In genomic region chr5:125278711-125279110, GRCh38 we compare ENCODE assay signal across 22 cellular contexts.
A peak's percentile ranks its signal among the peaks of the same experiment; 100 is the strongest.
DNase-seq lines count a peak whose midpoint lies in the region; ATAC-seq, FAIRE-seq and TF ChIP-seq lines count a peak whose summit lies in the region.
"Had no signal": no experiment of that assay in that cellular context is flagged by ENCODE, and none has a peak within 500 bp of the region (broad histone marks: within the 10 kb centered on the region; RNA-seq: fewer than 3 reads in every experiment).

No MANE protein-coding gene starts in this region.

- no peak overlapping the region for H3K4me3 Mint-ChIP-seq in MCF 10A (ENCODE audit: unreplicated experiment)
- no peak overlapping the region for H3K4me3 Mint-ChIP-seq in neural progenitor cell
- H3K4me3 Mint-ChIP-seq: B cell; CD4-positive, alpha-beta T cell; CD8-positive, alpha-beta T cell had no signal

- H3K36me3 Mint-ChIP-seq in MCF 10A (ENCODE audit: insufficient read depth, unreplicated experiment): no peaks in the 10 kb centered on the region
- H3K36me3 Mint-ChIP-seq in neural progenitor cell: no peaks in the 10 kb centered on the region
- H3K36me3 Mint-ChIP-seq: CD8-positive, alpha-beta T cell had no signal

- no peak overlapping the region for H2AFZ ChIP-seq in mammary epithelial cell (ENCODE audit: low read depth, low read length)
- H2AFZ ChIP-seq in neural progenitor cell (replicated peaks): no peak overlapping the region
- H2AFZ ChIP-seq in osteoblast (ENCODE audit: low read length): no peak overlapping the region

- intact Hi-C loops in MCF 10A (cut with micrococcal nuclease) (no loop called here), mammary epithelial cell (cut with micrococcal nuclease) (loop anchor here (5.0 kb wide), 1 partner anchor 134 kb away; no protein-coding TSS in a partner anchor), Panc1 (cut with micrococcal nuclease; ENCODE audit: unreplicated experiment) (no loop called here)

- H3K27ac ChIP-seq in mammary epithelial cell (ENCODE audit: insufficient read depth, low read depth, low read length) (no peak overlapping the region), Panc1 (ENCODE audit: low read length) (peak overlapping the region; percentile 65), neural progenitor cell (no peak overlapping the region), osteoblast (ENCODE audit: low read depth, low read length) (no peak overlapping the region)
- H3K27ac ChIP-seq: A549; BLaER1 treated with 17β-estradiol and CSF1 and Interleukin-3, amounts not matched to agents 10 nM and 100 nM; C4-2B had no signal

- H3K27me3 ChIP-seq in mammary epithelial cell (ENCODE audit: insufficient read depth, low read length) (no peaks in the 10 kb centered on the region), Panc1 (ENCODE audit: control insufficient read depth, insufficient read depth, low read length) (no peaks in the 10 kb centered on the region), neural progenitor cell (no peaks in the 10 kb centered on the region), osteoblast (ENCODE audit: insufficient read depth, low read length) (no peaks in the 10 kb centered on the region)
- H3K27me3 ChIP-seq: BLaER1 treated with 17β-estradiol and CSF1 and Interleukin-3, amounts not matched to agents 10 nM and 100 nM had no signal

- no peaks in the 10 kb centered on the region for H3K9me3 ChIP-seq in mammary epithelial cell (replicated peaks; ENCODE audit: insufficient read depth, low read length)
- H3K9me3 ChIP-seq in Panc1 (ENCODE audit: control insufficient read depth, insufficient read depth, low read depth, low read length): no peaks in the 10 kb centered on the region
- H3K9me3 ChIP-seq in neural progenitor cell (ENCODE audit: low read depth): no peaks in the 10 kb centered on the region
- no peaks in the 10 kb centered on the region for H3K9me3 ChIP-seq in osteoblast (ENCODE audit: low read depth, low read length)
- H3K9me3 ChIP-seq: A549; BLaER1 treated with 17β-estradiol and CSF1 and Interleukin-3, amounts not matched to agents 10 nM and 100 nM; Caco-2 had no signal

- no peaks in the 10 kb centered on the region for H3K9me3 Mint-ChIP-seq in MCF 10A (ENCODE audit: unreplicated experiment)
- no peaks in the 10 kb centered on the region for H3K9me3 Mint-ChIP-seq in neural progenitor cell
- H3K9me3 Mint-ChIP-seq: CD8-positive, alpha-beta T cell had no signal

- DNase-seq in MCF 10A (ENCODE audit: unreplicated experiment) (no peak), mammary epithelial cell (no peak), Panc1 (ENCODE audit: low read depth, low spot score) (no peak), neural progenitor cell (ENCODE audit: low spot score) (no peak), osteoblast (ENCODE audit: insufficient read length, low spot score, missing footprints) (no peak), GM12892 (ENCODE audit: insufficient read length) (no peak), GM19239 (ENCODE audit: insufficient read length, low spot score) (no peak)
- DNase-seq: AML-193; Caco-2; Calu3; CD4-positive, alpha-beta T cell; CD8-positive, alpha-beta T cell; DMS79 treated with DMSO at 0.1 percent for 48 hours; GF-D8 had no signal

- dilution Hi-C loops in mammary epithelial cell (cut with HindIII; ENCODE audit: low sequenced_read_pairs): no loop called here

- H3K9ac ChIP-seq in mammary epithelial cell (ENCODE audit: insufficient read depth, low read length) (no peak overlapping the region), neural progenitor cell (no peak overlapping the region)
- H3K9ac ChIP-seq: BLaER1 treated with 17β-estradiol and CSF1 and Interleukin-3, amounts not matched to agents 10 nM and 100 nM had no signal

- ATAC-seq in Panc1: no peak
- ATAC-seq: A549; CD8-positive, alpha-beta T cell had no signal

- H3K79me2 ChIP-seq in mammary epithelial cell (ENCODE audit: insufficient read depth, low read length): no peaks in the 10 kb centered on the region
- no peaks in the 10 kb centered on the region for H3K79me2 ChIP-seq in neural progenitor cell (ENCODE audit: low read depth)
- H3K79me2 ChIP-seq in osteoblast (ENCODE audit: insufficient read depth, low read length): no peaks in the 10 kb centered on the region

- peaks cover 19% of the 10 kb centered on the region for H3K4me1 Mint-ChIP-seq in MCF 10A (ENCODE audit: insufficient read depth, unreplicated experiment)
- peaks cover 52% of the 10 kb centered on the region for H3K4me1 Mint-ChIP-seq in neural progenitor cell
- H3K4me1 Mint-ChIP-seq: B cell had no signal

- H3K27ac Mint-ChIP-seq in MCF 10A (ENCODE audit: low read depth, unreplicated experiment) (peak overlapping the region; percentile 61), neural progenitor cell (peak overlapping the region; percentile 46)
- H3K27ac Mint-ChIP-seq: B cell; CD4-positive, alpha-beta T cell; CD8-positive, alpha-beta T cell had no signal

- H3K36me3 ChIP-seq in mammary epithelial cell (ENCODE audit: insufficient read depth, low read length) (no peaks in the 10 kb centered on the region), Panc1 (ENCODE audit: control insufficient read depth, insufficient read depth, low read length) (no peaks in the 10 kb centered on the region), neural progenitor cell (no peaks in the 10 kb centered on the region), osteoblast (ENCODE audit: insufficient read depth, low read length) (no peaks in the 10 kb centered on the region)
- H3K36me3 ChIP-seq: BLaER1 treated with 17β-estradiol and CSF1 and Interleukin-3, amounts not matched to agents 10 nM and 100 nM had no signal

- POLR2A ChIA-PET in MCF 10A (lab: Yijun Ruan, JAX): interaction anchor here (0.8 kb wide), 2 partner anchors 32 to 133 kb away, joined by 3 to 4 read pairs; no protein-coding TSS in a partner anchor
- POLR2A ChIA-PET in Panc1 (lab: Charles Lee): no interaction called here

- WGBS in mammary epithelial cell (ENCODE audit: low coverage, missing lambda C conversion rate): 100% methylated on average over 2 of the region's 2 CpGs

- H3K4me3 ChIP-seq in mammary epithelial cell (replicated peaks in 1 of 3; ENCODE audit: insufficient read depth in 1 of 3, low read depth in 2 of 3, low read length in 3 of 3) (no peak overlapping the region), Panc1 (ENCODE audit: low read depth in 2 of 2, low read length in 2 of 2) (no peak overlapping the region), neural progenitor cell (no peak overlapping the region), osteoblast (ENCODE audit: insufficient read depth, low read length) (no peak overlapping the region)
- H3K4me3 ChIP-seq: A549; BLaER1 treated with 17β-estradiol and CSF1 and Interleukin-3, amounts not matched to agents 10 nM and 100 nM had no signal

- BruUV-seq in MCF 10A (replicated peaks; lab: Mats Ljungman, UMichigan) (no TSS peak), mammary epithelial cell (replicated peaks; lab: Mats Ljungman, UMichigan) (no TSS peak), Panc1 (replicated peaks; lab: Mats Ljungman, UMichigan) (no TSS peak)

- no peak for TF ChIP-seq CTCF in MCF 10A (IDR thresholded peaks at IDR 0.05; ENCODE audit: unreplicated experiment)
- no peak for TF ChIP-seq CTCF in mammary epithelial cell (conservative IDR thresholded peaks at IDR 0.05 in 1 of 2, IDR thresholded peaks at IDR 0.05 in 1 of 2; ENCODE audit: extremely low read depth in 1 of 2, insufficient read depth in 1 of 2, low read depth in 1 of 2, low read length in 2 of 2)
- no peak for TF ChIP-seq CTCF in Panc1 (IDR thresholded peaks at IDR 0.05)
- TF ChIP-seq CTCF in neural progenitor cell (IDR thresholded peaks at IDR 0.05): no peak
- TF ChIP-seq CTCF in osteoblast (IDR thresholded peaks at IDR 0.05; ENCODE audit: extremely low read depth, low read depth, low read length): no peak

- in situ Hi-C loops in mammary epithelial cell (cut with MboI; ENCODE audit: low sequenced_read_pairs in 2 of 2): no loop called here
- in situ Hi-C loops in Panc1 (cut with HindIII; ENCODE audit: low pct_unique_long_range_greater_than_20kb, low sequenced_read_pairs): no loop called here

- FAIRE-seq in GM12892 (lab: Jason Lieb, UNC) (no peak), GM19239 (lab: Jason Lieb, UNC) (no peak)
- FAIRE-seq: A549, D721Med, G401.6, GM12891, GM18507 had no signal

- H3K4me2 ChIP-seq in mammary epithelial cell (ENCODE audit: insufficient read depth, low read depth, low read length) (no peak overlapping the region), neural progenitor cell (no peak overlapping the region), osteoblast (ENCODE audit: insufficient read depth, low read length) (no peak overlapping the region)
- H3K4me2 ChIP-seq: A549; BLaER1 treated with 17β-estradiol and CSF1 and Interleukin-3, amounts not matched to agents 10 nM and 100 nM had no signal

- H3K27me3 Mint-ChIP-seq in MCF 10A (ENCODE audit: insufficient read depth, unreplicated experiment) (no peaks in the 10 kb centered on the region), neural progenitor cell (ENCODE audit: insufficient read depth, low read depth) (no peaks in the 10 kb centered on the region)
- H3K27me3 Mint-ChIP-seq: B cell; CD4-positive, alpha-beta T cell had no signal

- no peaks in the 10 kb centered on the region for H3F3A ChIP-seq in neural progenitor cell (ENCODE audit: low read depth)

- peaks cover 19% of the 10 kb centered on the region for H3K4me1 ChIP-seq in mammary epithelial cell (ENCODE audit: insufficient read depth, low read length)
- peaks cover 18% of the 10 kb centered on the region; the same call in 1 of the 2 replicates for H3K4me1 ChIP-seq in Panc1 (ENCODE audit: control insufficient read depth, insufficient read depth, low read length)
- H3K4me1 ChIP-seq in neural progenitor cell: no peaks in the 10 kb centered on the region
- peaks cover 21% of the 10 kb centered on the region for H3K4me1 ChIP-seq in osteoblast (ENCODE audit: insufficient read depth, low read length)

- no peak for TF ChIP-seq POLR2A in GM12892 (IDR thresholded peaks at IDR 0.05; ENCODE audit: low read depth, low read length)

- CTCF ChIA-PET in MCF 10A (lab: Yijun Ruan, JAX): interaction anchor here (0.5 to 1.2 kb wide), 2 partner anchors 133 to 1210 kb away, joined by 3 to 4 read pairs; no protein-coding TSS in a partner anchor
- CTCF ChIA-PET in mammary epithelial cell (lab: Charles Lee; ENCODE audit: low non-redundant PET): no interaction called here
- CTCF ChIA-PET in Panc1 (lab: Charles Lee): interaction anchor here (0.6 kb wide), 1 partner anchor 659 kb away, joined by 3 read pairs; no protein-coding TSS in a partner anchor

- H4K20me1 ChIP-seq in mammary epithelial cell (ENCODE audit: insufficient read depth, low read length): no peaks in the 10 kb centered on the region
- H4K20me1 ChIP-seq in neural progenitor cell (ENCODE audit: low read depth): no peaks in the 10 kb centered on the region
- H4K20me1 ChIP-seq in osteoblast (ENCODE audit: insufficient read depth, low read length): no peaks in the 10 kb centered on the region
- H4K20me1 ChIP-seq: BLaER1 treated with 17β-estradiol and CSF1 and Interleukin-3, amounts not matched to agents 10 nM and 100 nM had no signal
